1 cellular context compared by ENCODE assay signal in the genomic region with DNA sequence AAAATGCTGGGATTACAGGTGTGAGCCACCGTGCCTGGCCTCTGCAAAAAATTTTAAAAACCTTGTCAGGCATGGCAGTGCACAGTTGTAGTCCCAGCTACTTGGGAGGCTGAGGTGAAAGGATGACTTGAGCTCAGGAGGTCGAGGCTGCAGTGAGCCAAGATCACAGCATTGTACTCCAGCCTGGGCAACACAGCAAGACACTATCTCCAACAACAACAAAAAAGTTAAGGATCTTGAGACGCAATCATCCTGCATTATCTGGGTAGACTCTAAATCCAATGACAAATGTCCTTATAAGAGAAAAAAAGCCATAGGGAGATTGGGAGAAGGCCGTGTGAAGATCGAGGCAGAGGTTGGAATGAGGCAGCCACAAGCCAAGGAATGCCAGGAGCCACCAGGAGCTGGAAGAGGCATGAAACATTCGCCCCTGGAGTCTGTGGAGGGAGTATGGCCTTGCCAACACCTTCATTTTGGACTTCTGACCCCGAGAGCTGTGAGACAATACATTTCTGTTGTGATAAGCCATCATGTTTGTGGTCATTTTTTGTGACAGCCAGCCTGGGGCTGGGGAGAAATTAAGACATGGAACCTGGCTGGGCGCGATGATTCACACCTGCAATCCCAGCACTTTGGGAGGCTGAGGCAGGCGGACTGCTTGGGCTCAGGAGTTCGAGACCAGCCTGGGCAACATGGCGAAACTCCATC.
A peak's percentile ranks its signal among the peaks of the same experiment; 100 is the strongest.
TF ChIP-seq lines count a peak whose summit lies in the region.

No MANE protein-coding gene starts in this region.

TF ChIP-seq in K562, 482 proteins besides CTCF, POLR2A, EP300 and RAD21 (continues in another document):
- TF ChIP-seq HLTF (IDR thresholded peaks at IDR 0.05) (no peak), NR3C1 (CRISPR knock-in tag; IDR thresholded peaks at IDR 0.05) (no peak), ZNF121 (CRISPR knock-in tag; conservative IDR thresholded peaks at IDR 0.05) (peak; percentile 94), ZNF76 (CRISPR knock-in tag; IDR thresholded peaks at IDR 0.05; ENCODE audit: borderline replicate concordance) (no peak), ARID2 (IDR thresholded peaks at IDR 0.05) (no peak), ZNF592 (IDR thresholded peaks at IDR 0.05) (no peak), BRD9 (IDR thresholded peaks at IDR 0.05; ENCODE audit: low read depth, partially characterized antibody) (no peak), ASH1L (IDR thresholded peaks at IDR 0.05; ENCODE audit: borderline replicate concordance, low read depth, partially characterized antibody) (no peak), ZFX (CRISPR knock-in tag; IDR thresholded peaks at IDR 0.05) (peak; percentile 23; the same call in 1 of the 2 replicates), SOX6 (IDR thresholded peaks at IDR 0.05) (peak; percentile 39; the same call in 1 of the 2 replicates), TCF15 (CRISPR knock-in tag; IDR thresholded peaks at IDR 0.05) (no peak), ZNF699 (CRISPR knock-in tag; IDR thresholded peaks at IDR 0.05; ENCODE audit: insufficient replicate concordance) (no peak), KDM1A (IDR thresholded peaks at IDR 0.05) (0 out of 4 replicates have a peak, but pooled peaks of 1 of the 2 experiments have one; percentile 43), HNRNPH1 (optimal IDR thresholded peaks at IDR 0.05; ENCODE audit: low read depth, low read length) (no peak), RHOXF2B (CRISPR knock-in tag; conservative IDR thresholded peaks at IDR 0.05) (no peak), SIX5 (IDR thresholded peaks at IDR 0.05; ENCODE audit: borderline replicate concordance in 1 of 2, insufficient read depth in 1 of 2, low read depth in 1 of 2, low read length in 2 of 2) (no peak), NBN (IDR thresholded peaks at IDR 0.05; ENCODE audit: low read depth) (no peak), PTBP1 (IDR thresholded peaks at IDR 0.05; ENCODE audit: low read depth, low read length) (no peak), ATF1 (CRISPR knock-in tag; IDR thresholded peaks at IDR 0.05) (no peak), ATF1 (tag; IDR thresholded peaks at IDR 0.05) (no peak), ZNF609 (CRISPR knock-in tag; IDR thresholded peaks at IDR 0.05; ENCODE audit: borderline replicate concordance) (no peak), SNRNP70 (optimal IDR thresholded peaks at IDR 0.05; ENCODE audit: low read depth, low read length) (no peak), PURB (CRISPR knock-in tag; IDR thresholded peaks at IDR 0.05; ENCODE audit: low read depth) (no peak), POLR2H (tag; IDR thresholded peaks at IDR 0.05; ENCODE audit: low read depth) (no peak), ZNF277 (CRISPR knock-in tag; IDR thresholded peaks at IDR 0.05; ENCODE audit: borderline replicate concordance) (no peak), ZNF445 (CRISPR knock-in tag; IDR thresholded peaks at IDR 0.05; ENCODE audit: low read depth) (no peak), ZNF384 (IDR thresholded peaks at IDR 0.05; ENCODE audit: low read depth, low read length) (0 out of 2 replicates have a peak, but pooled peaks have one; percentile 5), NR2C1 (IDR thresholded peaks at IDR 0.05) (no peak), NR2C1 (tag; IDR thresholded peaks at IDR 0.05) (no peak), CTBP1 (IDR thresholded peaks at IDR 0.05; ENCODE audit: borderline replicate concordance) (no peak), CREM (IDR thresholded peaks at IDR 0.05; ENCODE audit: low read depth) (peak; percentile 31; the same call in 1 of the 2 replicates), CBFA2T3 (IDR thresholded peaks at IDR 0.05) (0 out of 2 replicates have a peak, but pooled peaks have one; percentile 8), KLF6 (CRISPR knock-in tag; IDR thresholded peaks at IDR 0.05; ENCODE audit: borderline replicate concordance) (no peak), ARID3B (CRISPR knock-in tag; IDR thresholded peaks at IDR 0.05; ENCODE audit: borderline replicate concordance) (no peak), NFE2 (IDR thresholded peaks at IDR 0.05; ENCODE audit: low read depth) (no peak), TRIM24 (IDR thresholded peaks at IDR 0.05) (no peak), NELFE (IDR thresholded peaks at IDR 0.05; ENCODE audit: insufficient read depth, insufficient read length) (no peak)
- TF ChIP-seq, protein P1, sequence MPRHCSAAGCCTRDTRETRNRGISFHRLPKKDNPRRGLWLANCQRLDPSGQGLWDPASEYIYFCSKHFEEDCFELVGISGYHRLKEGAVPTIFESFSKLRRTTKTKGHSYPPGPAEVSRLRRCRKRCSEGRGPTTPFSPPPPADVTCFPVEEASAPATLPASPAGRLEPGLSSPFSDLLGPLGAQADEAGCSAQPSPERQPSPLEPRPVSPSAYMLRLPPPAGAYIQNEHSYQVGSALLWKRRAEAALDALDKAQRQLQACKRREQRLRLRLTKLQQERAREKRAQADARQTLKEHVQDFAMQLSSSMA (CRISPR knock-in tag; IDR thresholded peaks at IDR 0.05), result no peak
- TF ChIP-seq, protein P2, sequence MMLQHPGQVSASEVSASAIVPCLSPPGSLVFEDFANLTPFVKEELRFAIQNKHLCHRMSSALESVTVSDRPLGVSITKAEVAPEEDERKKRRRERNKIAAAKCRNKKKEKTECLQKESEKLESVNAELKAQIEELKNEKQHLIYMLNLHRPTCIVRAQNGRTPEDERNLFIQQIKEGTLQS (IDR thresholded peaks at IDR 0.05), result peak; percentile 2; the same call in 1 of the 2 replicates
- TF ChIP-seq, protein P2 (CRISPR knock-in tag; conservative IDR thresholded peaks at IDR 0.05), result no peak
- TF ChIP-seq, protein P3, sequence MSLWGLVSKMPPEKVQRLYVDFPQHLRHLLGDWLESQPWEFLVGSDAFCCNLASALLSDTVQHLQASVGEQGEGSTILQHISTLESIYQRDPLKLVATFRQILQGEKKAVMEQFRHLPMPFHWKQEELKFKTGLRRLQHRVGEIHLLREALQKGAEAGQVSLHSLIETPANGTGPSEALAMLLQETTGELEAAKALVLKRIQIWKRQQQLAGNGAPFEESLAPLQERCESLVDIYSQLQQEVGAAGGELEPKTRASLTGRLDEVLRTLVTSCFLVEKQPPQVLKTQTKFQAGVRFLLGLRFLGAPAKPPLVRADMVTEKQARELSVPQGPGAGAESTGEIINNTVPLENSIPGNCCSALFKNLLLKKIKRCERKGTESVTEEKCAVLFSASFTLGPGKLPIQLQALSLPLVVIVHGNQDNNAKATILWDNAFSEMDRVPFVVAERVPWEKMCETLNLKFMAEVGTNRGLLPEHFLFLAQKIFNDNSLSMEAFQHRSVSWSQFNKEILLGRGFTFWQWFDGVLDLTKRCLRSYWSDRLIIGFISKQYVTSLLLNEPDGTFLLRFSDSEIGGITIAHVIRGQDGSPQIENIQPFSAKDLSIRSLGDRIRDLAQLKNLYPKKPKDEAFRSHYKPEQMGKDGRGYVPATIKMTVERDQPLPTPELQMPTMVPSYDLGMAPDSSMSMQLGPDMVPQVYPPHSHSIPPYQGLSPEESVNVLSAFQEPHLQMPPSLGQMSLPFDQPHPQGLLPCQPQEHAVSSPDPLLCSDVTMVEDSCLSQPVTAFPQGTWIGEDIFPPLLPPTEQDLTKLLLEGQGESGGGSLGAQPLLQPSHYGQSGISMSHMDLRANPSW (CRISPR knock-in tag; IDR thresholded peaks at IDR 0.05), result no peak
- TF ChIP-seq, protein P4, sequence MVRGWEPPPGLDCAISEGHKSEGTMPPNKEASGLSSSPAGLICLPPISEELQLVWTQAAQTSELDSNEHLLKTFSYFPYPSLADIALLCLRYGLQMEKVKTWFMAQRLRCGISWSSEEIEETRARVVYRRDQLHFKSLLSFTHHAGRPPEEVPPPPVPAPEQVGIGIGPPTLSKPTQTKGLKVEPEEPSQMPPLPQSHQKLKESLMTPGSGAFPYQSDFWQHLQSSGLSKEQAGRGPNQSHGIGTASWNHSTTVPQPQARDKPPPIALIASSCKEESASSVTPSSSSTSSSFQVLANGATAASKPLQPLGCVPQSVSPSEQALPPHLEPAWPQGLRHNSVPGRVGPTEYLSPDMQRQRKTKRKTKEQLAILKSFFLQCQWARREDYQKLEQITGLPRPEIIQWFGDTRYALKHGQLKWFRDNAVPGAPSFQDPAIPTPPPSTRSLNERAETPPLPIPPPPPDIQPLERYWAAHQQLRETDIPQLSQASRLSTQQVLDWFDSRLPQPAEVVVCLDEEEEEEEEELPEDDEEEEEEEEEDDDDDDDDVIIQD (CRISPR knock-in tag; IDR thresholded peaks at IDR 0.05), result no peak
